7 cellular contexts compared by ENCODE assay signal in the genomic region with DNA sequence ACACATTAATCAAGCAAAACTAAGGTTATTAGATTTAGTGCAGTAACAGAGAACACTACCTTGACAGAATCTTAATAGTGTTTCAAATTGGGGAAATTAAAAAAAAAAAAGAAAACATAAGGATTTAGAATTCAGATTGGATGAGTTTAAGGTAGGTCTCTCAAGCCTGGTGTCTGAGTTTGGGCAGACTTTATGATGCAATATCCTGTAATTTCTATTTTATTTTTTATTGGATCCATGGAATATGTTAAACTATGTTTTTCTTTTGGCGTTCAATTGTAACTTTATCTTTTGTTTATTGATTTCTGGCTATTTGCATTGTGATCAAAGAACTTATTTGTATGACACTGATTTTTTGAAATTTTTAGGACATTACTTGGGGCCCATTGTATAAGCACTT.
"Had no signal": no experiment of that assay in that cellular context is flagged by ENCODE, and none has a peak within 500 bp of the region (broad histone marks: within the 10 kb centered on the region; RNA-seq: fewer than 3 reads in every experiment).

No MANE protein-coding gene starts in this region.

- H3K27ac ChIP-seq: GM23248, HL-60, KMS-11 had no signal

- FAIRE-seq: HepG2 had no signal

- H3K4me1 ChIP-seq: HAP-1 had no signal

- H3K36me3 ChIP-seq: HAP-1 had no signal

- DNase-seq: GM23248, H7, KBM-7 had no signal

- H3K4me3 ChIP-seq: GM23248, HAP-1 had no signal

- H3K9me3 ChIP-seq: HAP-1 had no signal

- H2AFZ ChIP-seq: GM23248 had no signal

- H3K9ac ChIP-seq: GM23248, KMS-11 had no signal

- H3K4me2 ChIP-seq: KMS-11 had no signal

- ATAC-seq: HepG2 had no signal
